ENCODE assay signal across 14 cellular contexts in the genomic region with DNA sequence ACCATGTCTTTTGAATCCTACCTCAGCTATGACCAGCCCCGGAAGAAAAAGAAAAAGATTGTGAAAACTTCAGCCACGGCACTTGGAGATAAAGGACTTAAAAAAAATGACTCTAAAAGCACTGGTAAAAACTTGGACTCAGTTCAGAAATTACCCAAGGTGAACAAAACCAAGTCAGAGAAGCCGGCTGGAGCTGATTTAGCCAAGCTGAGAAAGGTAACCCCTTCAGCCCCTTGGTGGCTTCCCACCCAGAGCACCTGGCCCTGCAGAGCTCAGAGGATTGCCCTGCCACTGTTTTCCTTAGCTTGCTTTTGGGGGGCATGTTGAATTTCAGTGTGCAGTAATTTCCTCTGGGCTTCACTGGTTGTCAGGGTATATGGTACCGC. TPM values are rescaled to one million over a fixed set of nuclear protein-coding genes. Genes with fewer than 3 reads are reported as not detected.
DNase-seq lines count a peak whose midpoint lies in the region; ATAC-seq and TF ChIP-seq lines count a peak whose summit lies in the region.
"Had no signal": no experiment of that assay in that cellular context is flagged by ENCODE, and none has a peak within 500 bp of the region (broad histone marks: within the 10 kb centered on the region; RNA-seq: fewer than 3 reads in every experiment).

No MANE protein-coding gene starts in this region.

- H3K27me3 ChIP-seq in breast epithelium (no peaks in the 10 kb centered on the region), GM23338 (ENCODE audit: insufficient read depth) (no peaks in the 10 kb centered on the region), endodermal cell (ENCODE audit: control insufficient read depth, insufficient read depth, low read length, poor library complexity, severe bottlenecking) (no peaks in the 10 kb centered on the region), thyroid gland (no peaks in the 10 kb centered on the region)
- H3K27me3 ChIP-seq: BLaER1 treated with 17β-estradiol and CSF1 and Interleukin-3, amounts not matched to agents 10 nM and 100 nM; MG63 had no signal

- H3K36me3 Mint-ChIP-seq in MCF 10A (ENCODE audit: insufficient read depth, unreplicated experiment) (peaks cover 82% of the 10 kb centered on the region), GM23338 (ENCODE audit: low read depth) (peaks cover 79% of the 10 kb centered on the region), endodermal cell (ENCODE audit: low read depth) (peaks cover 68% of the 10 kb centered on the region)

- H3K36me3 ChIP-seq in breast epithelium (peaks cover 7% of the 10 kb centered on the region), GM23338 (ENCODE audit: insufficient read depth) (peaks cover 69% of the 10 kb centered on the region), endodermal cell (ENCODE audit: control insufficient read depth, insufficient read depth, low read length) (peaks cover 89% of the 10 kb centered on the region), thyroid gland (peaks cover 59 to 63% of the 10 kb centered on the region in 2 donors)

- H3K4me3 ChIP-seq in breast epithelium (no peak overlapping the region), GM23338 (no peak overlapping the region), endodermal cell (ENCODE audit: low read length) (no peak overlapping the region), thyroid gland (replicated peaks in 1 of 3) (no peak overlapping the region)
- H3K4me3 ChIP-seq: BLaER1 treated with 17β-estradiol and CSF1 and Interleukin-3, amounts not matched to agents 10 nM and 100 nM; MG63; PC-9 had no signal

- POLR2A ChIA-PET in MCF 10A (lab: Yijun Ruan, JAX), result interaction anchor here (0.6 kb wide), 2 partner anchors 29 to 57 kb away, joined by 3 read pairs; no protein-coding TSS in a partner anchor

- intact Hi-C loops in MCF 10A (cut with micrococcal nuclease), result no loop called here
- intact Hi-C loops in breast epithelium (cut with DNase I; ENCODE audit: low total_unique reads), result no loop called here
- intact Hi-C loops in thyroid gland (cut with DNase I), result no loop called here

- ATAC-seq in GM23338, result no peak
- ATAC-seq in HG03045 (IDR thresholded peaks at IDR 0.05; ENCODE audit: unreplicated experiment), result no peak

- CTCF ChIA-PET in MCF 10A (lab: Yijun Ruan, JAX), result interaction anchor here (1.0 to 1.5 kb wide), 5 partner anchors 20 to 165 kb away, joined by 3 to 5 read pairs (median 4); no protein-coding TSS in a partner anchor

- no peak for DNase-seq in MCF 10A (ENCODE audit: unreplicated experiment)
- no peak for DNase-seq in breast epithelium (ENCODE audit: low spot score in 2 of 2)
- no peak for DNase-seq in GM23338 (ENCODE audit: low spot score)
- DNase-seq in endodermal cell, result no peak
- DNase-seq in thyroid gland, result peak; percentile 61 to 63
- no peak for DNase-seq in NCI-H774 (lab: John Stamatoyannopoulos, UW)
- DNase-seq: NCI-H1048, NCI-H2029, NCI-H524 treated with DMSO at 0.1 percent for 48 hours had no signal

- H3K27ac Mint-ChIP-seq in MCF 10A (ENCODE audit: low read depth, unreplicated experiment), result peak overlapping the region; percentile 24
- H3K27ac Mint-ChIP-seq in GM23338, result peak overlapping the region; percentile 75; the same call in 1 of the 2 replicates
- H3K27ac Mint-ChIP-seq in endodermal cell, result peak overlapping the region; percentile 48

- TF ChIP-seq CTCF in MCF 10A (IDR thresholded peaks at IDR 0.05; ENCODE audit: unreplicated experiment), result no peak
- TF ChIP-seq CTCF in breast epithelium (IDR thresholded peaks at IDR 0.05), result no peak
- no peak for TF ChIP-seq CTCF in GM23338 (conservative IDR thresholded peaks at IDR 0.05; ENCODE audit: low read depth in 2 of 2)
- TF ChIP-seq CTCF in endodermal cell (conservative IDR thresholded peaks at IDR 0.05), result no peak
- TF ChIP-seq CTCF in thyroid gland (IDR thresholded peaks at IDR 0.05), result no peak

- H3K4me1 ChIP-seq in breast epithelium (no peaks in the 10 kb centered on the region), GM23338 (ENCODE audit: insufficient read depth) (no peaks in the 10 kb centered on the region), endodermal cell (ENCODE audit: control insufficient read depth, insufficient read depth, low read length) (no peaks in the 10 kb centered on the region), thyroid gland (peaks cover 21 to 39% of the 10 kb centered on the region in 2 donors)

- no peak overlapping the region for H3K9ac ChIP-seq in endodermal cell (ENCODE audit: extremely low read depth, low read length, poor library complexity, severe bottlenecking)

- no peak overlapping the region for H3K27ac ChIP-seq in breast epithelium
- no peak overlapping the region for H3K27ac ChIP-seq in GM23338 (ENCODE audit: low read depth)
- no peak overlapping the region for H3K27ac ChIP-seq in endodermal cell (ENCODE audit: low read depth, low read length)
- H3K27ac ChIP-seq in thyroid gland, result peak overlapping the region; percentile 3 to 54 (median 52)
- H3K27ac ChIP-seq: BLaER1 treated with 17β-estradiol and CSF1 and Interleukin-3, amounts not matched to agents 10 nM and 100 nM; PC-9 had no signal

- peaks cover 43% of the 10 kb centered on the region for H3K79me2 ChIP-seq in GM23338 (replicated peaks; ENCODE audit: insufficient read depth)

- H3K27me3 Mint-ChIP-seq in MCF 10A (ENCODE audit: insufficient read depth, unreplicated experiment) (no peaks in the 10 kb centered on the region), GM23338 (ENCODE audit: insufficient read depth, low read depth, poor library complexity) (peaks cover 8% of the 10 kb centered on the region), endodermal cell (ENCODE audit: insufficient read depth) (no peaks in the 10 kb centered on the region)

- peaks cover 4% of the 10 kb centered on the region; the same call in 1 of the 2 replicates for H3F3A ChIP-seq in GM23338 (replicated peaks; ENCODE audit: low read depth)

- peaks cover 14% of the 10 kb centered on the region for H3K4me1 Mint-ChIP-seq in MCF 10A (ENCODE audit: insufficient read depth, unreplicated experiment)
- no peaks in the 10 kb centered on the region for H3K4me1 Mint-ChIP-seq in GM23338
- no peaks in the 10 kb centered on the region for H3K4me1 Mint-ChIP-seq in endodermal cell
- H3K4me1 Mint-ChIP-seq: H9 had no signal

- no TSS peak for BruUV-seq in MCF 10A (replicated peaks; lab: Mats Ljungman, UMichigan)

- H3K4me2 ChIP-seq in GM23338, result no peak overlapping the region
- H3K4me2 ChIP-seq: BLaER1 treated with 17β-estradiol and CSF1 and Interleukin-3, amounts not matched to agents 10 nM and 100 nM; PC-9 had no signal

- 90 to 96% methylated on average over 4 of the region's 4 CpGs for WGBS in endodermal cell (ENCODE audit: insufficient coverage in 1 of 2, insufficient read length in 1 of 2), 2 experiments
- 45 to 51% methylated on average over 4 of the region's 4 CpGs for WGBS in thyroid gland, 2 donors

- peaks cover 39% of the 10 kb centered on the region for H4K20me1 ChIP-seq in GM23338 (replicated peaks; ENCODE audit: insufficient read depth)

- no peaks in the 10 kb centered on the region for H3K9me3 ChIP-seq in breast epithelium
- no peaks in the 10 kb centered on the region for H3K9me3 ChIP-seq in endodermal cell (ENCODE audit: control insufficient read depth, low read length)
- H3K9me3 ChIP-seq in thyroid gland, result no peaks in the 10 kb centered on the region
- H3K9me3 ChIP-seq: BLaER1 treated with 17β-estradiol and CSF1 and Interleukin-3, amounts not matched to agents 10 nM and 100 nM; MG63 had no signal

- no peaks in the 10 kb centered on the region for H3K9me2 ChIP-seq in GM23338 (ENCODE audit: insufficient read depth)

- TF ChIP-seq POLR2A in breast epithelium (IDR thresholded peaks at IDR 0.05), result no peak
- no peak for TF ChIP-seq POLR2A in thyroid gland (IDR thresholded peaks at IDR 0.05)

- H3K9me3 Mint-ChIP-seq in MCF 10A (ENCODE audit: unreplicated experiment) (no peaks in the 10 kb centered on the region), GM23338 (no peaks in the 10 kb centered on the region), endodermal cell (no peaks in the 10 kb centered on the region)
- H3K9me3 Mint-ChIP-seq: H9 had no signal

- H3K4me3 Mint-ChIP-seq in MCF 10A (ENCODE audit: unreplicated experiment), result no peak overlapping the region
- no peak overlapping the region for H3K4me3 Mint-ChIP-seq in GM23338
- H3K4me3 Mint-ChIP-seq in endodermal cell, result no peak overlapping the region

- no peak overlapping the region for H2AFZ ChIP-seq in GM23338
- H2AFZ ChIP-seq: PC-9 had no signal

TF ChIP-seq in GM23338, 12 proteins besides CTCF, POLR2A, EP300 and RAD21:
- no peak for TF ChIP-seq EZH2phosphoT487 (IDR thresholded peaks at IDR 0.05; ENCODE audit: unreplicated experiment)

RNA-seq across cellular contexts. Expression of a gene that starts 8.5 kb away (rescaled TPM):
- total RNA-seq in MCF 10A (2022), result 68.3 and 69.1 TPM in 2 replicates
- total RNA-seq in breast epithelium, result 10 to 100 TPM; 30.3 to 61.9 (median 32.8) TPM
- total RNA-seq in GM23338 (2014; rRNA removed; shearing (Covaris generic)), result 38.1 and 49.1 TPM in 2 replicates
- polyA plus RNA-seq in GM23338 (2016; fragmentation: Nextera tagmentation; extraction: Ambion mirVana), result 55.7 and 57.7 TPM in 2 replicates
- 10 to 100 TPM; 33.3 to 42.4 TPM for total RNA-seq in endodermal cell
- polyA plus RNA-seq in endodermal cell (2013, experiment 1 of 2), result 28.2 TPM
- 26.4 TPM for polyA plus RNA-seq in endodermal cell (2013, experiment 2 of 2)
- total RNA-seq in thyroid gland, result 10 to 100 TPM; 33.3 to 49.9 (median 40.5) TPM

RNA-seq across cellular contexts. Expression of a gene that starts 26.4 kb away (rescaled TPM):
- total RNA-seq in MCF 10A (2022), result 37.7 and 37.8 TPM in 2 replicates
- total RNA-seq in breast epithelium, result 10 to 100 TPM; 46.9 to 62.8 (median 60.3) TPM
- total RNA-seq in GM23338 (2014; rRNA removed; shearing (Covaris generic)), result 90.7 and 99.0 TPM in 2 replicates
- 52.2 and 52.9 TPM in 2 replicates for polyA plus RNA-seq in GM23338 (2016; fragmentation: Nextera tagmentation; extraction: Ambion mirVana)
- 10 to 100 TPM; 62.5 to 71.3 TPM for total RNA-seq in endodermal cell
- 47.3 TPM for polyA plus RNA-seq in endodermal cell (2013, experiment 1 of 2)
- polyA plus RNA-seq in endodermal cell (2013, experiment 2 of 2), result 42.7 TPM
- total RNA-seq in thyroid gland, result 10 to 100 TPM; 55.3 to 75.8 (median 60.0) TPM

RNA-seq across cellular contexts. Expression of a gene that starts 39.1 kb away (rescaled TPM):
- 27.8 and 35.7 TPM in 2 replicates for total RNA-seq in MCF 10A (2022)
- total RNA-seq in breast epithelium, result 10 to 100 TPM; 31.8 to 52.8 (median 49.5) TPM
- 180 and 204 TPM in 2 replicates for total RNA-seq in GM23338 (2014; rRNA removed; shearing (Covaris generic))
- 100 and 102 TPM in 2 replicates for polyA plus RNA-seq in GM23338 (2016; fragmentation: Nextera tagmentation; extraction: Ambion mirVana)
- total RNA-seq in endodermal cell, result 100 to 1,000 TPM; 103 to 107 TPM
- 60.2 TPM for polyA plus RNA-seq in endodermal cell (2013, experiment 1 of 2)
- 61.5 TPM for polyA plus RNA-seq in endodermal cell (2013, experiment 2 of 2)
- total RNA-seq in thyroid gland, result 10 to 100 TPM; 31.3 to 75.4 (median 60.6) TPM

RNA-seq across cellular contexts. Expression of a gene that starts 48.7 kb away (rescaled TPM):
- total RNA-seq in MCF 10A (2022) (112 and 143 TPM in 2 replicates), breast epithelium (10 to 100 TPM in 2 of 3 donors, 1 to 10 TPM in 1; 9.9 to 31.2 (median 28.2) TPM), endodermal cell (10 to 100 TPM; 60.4 to 66.0 TPM), thyroid gland (10 to 100 TPM in 2 of 4 donors, 1 to 10 TPM in 2; 4.6 to 12.6 (median 8.4) TPM)
- total RNA-seq in GM23338 (2014; rRNA removed; shearing (Covaris generic)), result 31.7 and 34.6 TPM in 2 replicates
- 28.1 and 30.1 TPM in 2 replicates for polyA plus RNA-seq in GM23338 (2016; fragmentation: Nextera tagmentation; extraction: Ambion mirVana)
- 36.2 TPM for polyA plus RNA-seq in endodermal cell (2013, experiment 1 of 2)
- polyA plus RNA-seq in endodermal cell (2013, experiment 2 of 2), result 32.4 TPM

Comparison
In these comparisons a context has a peak if more than half of its experiments do, and no peak if none do; other contexts are left out.
1. DNase-seq: peak in thyroid gland (2 of 2); none in MCF 10A (single experiment), breast epithelium (0 of 2), GM23338 (single experiment), endodermal cell (single experiment) and NCI-H774 (single experiment).
2. H3K27ac Mint-ChIP-seq: peak in every context shown above with its lines; median percentile 75 in GM23338; 48 in endodermal cell; 24 in MCF 10A.
3. H3K27ac ChIP-seq: peak in thyroid gland (3 of 3); none in breast epithelium (0 of 2), GM23338 (single experiment) and endodermal cell (single experiment).